8 cellular contexts compared by ENCODE assay signal in the genomic region with DNA sequence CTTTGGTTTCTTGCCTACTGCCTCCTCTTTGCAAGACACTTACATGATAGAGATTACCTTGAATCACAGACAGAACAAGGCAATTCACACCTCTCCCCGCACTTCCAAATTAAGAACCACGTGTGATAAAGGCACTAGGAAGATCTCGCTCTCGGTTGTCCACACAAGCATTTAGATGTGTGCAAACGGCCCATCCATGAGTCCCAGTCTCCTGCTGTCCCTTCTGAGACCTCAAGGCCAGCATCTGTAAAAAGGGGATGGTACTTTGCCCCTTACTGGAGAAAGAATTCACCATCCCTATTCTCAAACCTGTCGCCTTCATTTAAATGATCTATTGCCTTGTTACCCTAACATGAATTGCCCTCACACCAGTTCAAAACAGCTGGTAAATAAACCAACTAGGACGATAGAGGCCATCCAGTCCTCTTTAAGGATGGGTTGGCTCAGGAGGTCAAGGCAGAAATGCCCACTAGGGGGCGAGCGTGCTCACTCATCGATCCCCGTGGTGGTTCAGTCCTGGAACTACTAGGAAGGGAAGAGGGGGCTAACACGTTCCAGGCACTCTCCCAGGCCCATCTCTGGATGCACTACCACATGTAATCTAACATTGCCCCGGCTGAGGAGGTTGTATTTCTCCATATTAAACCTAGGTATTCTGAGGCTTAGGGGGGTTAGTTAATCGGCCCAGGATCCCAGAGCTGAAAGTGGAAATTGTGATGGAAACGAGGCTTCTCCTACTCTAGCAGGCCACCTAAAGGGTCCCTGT.
DNase-seq lines count a peak whose midpoint lies in the region; ATAC-seq, FAIRE-seq and TF ChIP-seq lines count a peak whose summit lies in the region.

No MANE protein-coding gene starts in this region.

- in situ Hi-C loops in GM23248 (cut with MboI): loop anchor here (10.0 kb wide), 1 partner anchor 496 kb away; no protein-coding TSS in a partner anchor

- peak; percentile 88 for ATAC-seq in body of pancreas
- no peak for ATAC-seq in HG03025 (IDR thresholded peaks at IDR 0.05; ENCODE audit: low FRiP score, unreplicated experiment)

- dilution Hi-C loops in keratinocyte (cut with MboI; ENCODE audit: extremely low pct_ligation_motif_present, low sequenced_read_pairs): no loop called here

- peaks cover 9% of the 10 kb centered on the region for H3K27me3 Mint-ChIP-seq in T-helper 2 cell treated with Interferon-gamma antibody and Interleukin-4, amounts not matched to agents 5 μg/mL and 100 μg/mL, for 36 hours (ENCODE audit: low read depth)

- H2AFZ ChIP-seq in GM23248 (no peak overlapping the region), keratinocyte (ENCODE audit: control insufficient read depth, low read length) (no peak overlapping the region)

- H3K79me2 ChIP-seq in GM23248 (ENCODE audit: insufficient read depth) (no peaks in the 10 kb centered on the region), keratinocyte (ENCODE audit: control insufficient read depth, insufficient read depth, low read length) (no peaks in the 10 kb centered on the region)

- no peaks in the 10 kb centered on the region for H3K9me3 ChIP-seq in GM23248 (ENCODE audit: low read depth)
- H3K9me3 ChIP-seq in body of pancreas: no peaks in the 10 kb centered on the region
- H3K9me3 ChIP-seq in keratinocyte (ENCODE audit: control insufficient read depth, low read depth, low read length): no peaks in the 10 kb centered on the region

- WGBS in GM23248 (ENCODE audit: low coverage in 1 of 2, low lambda C conversion rate in 2 of 2, missing lambda C conversion rate in 2 of 2), 2 experiments: 29 to 30% methylated on average over 15 of the region's 15 CpGs
- WGBS in body of pancreas, 2 donors: 25 to 32% methylated on average over 10 to 15 of the region's 15 CpGs

- H3K4me2 ChIP-seq in GM23248 (ENCODE audit: unreplicated experiment): no peak overlapping the region
- no peak overlapping the region for H3K4me2 ChIP-seq in keratinocyte (ENCODE audit: control insufficient read depth, extremely low read depth, insufficient read depth, low read depth, low read length)

- peak; percentile 78 for DNase-seq in GM10248 (ENCODE audit: extremely low spot score)
- DNase-seq in GM23248: peak; percentile 69
- DNase-seq in LoVo (ENCODE audit: low spot score): peak; percentile 59
- peak; percentile 50 for DNase-seq in T-helper 2 cell treated with Interferon-gamma antibody and Interleukin-4, amounts not matched to agents 5 μg/mL and 100 μg/mL, for 36 hours (ENCODE audit: low spot score)
- DNase-seq in body of pancreas: peak; percentile 79 to 88 (median 84)
- DNase-seq in keratinocyte (ENCODE audit: low read depth, low spot score): no peak
- peak; percentile 66 for DNase-seq in stimulated activated CD4-positive, alpha-beta T cell treated with anti-CD3 and anti-CD28 coated beads, Interleukin-4, amount 100 ng/mL, for 1 hour

- H3K36me3 ChIP-seq in GM23248 (ENCODE audit: low read depth) (no peaks in the 10 kb centered on the region), body of pancreas (replicated peaks in 1 of 2; ENCODE audit: insufficient read depth in 1 of 2, low read depth in 2 of 2) (no peaks in the 10 kb centered on the region), keratinocyte (ENCODE audit: control insufficient read depth in 2 of 2, extremely low read depth in 1 of 2, insufficient read depth in 2 of 2, low read length in 2 of 2) (no peaks in the 10 kb centered on the region)

- no peak overlapping the region for H3K4me3 Mint-ChIP-seq in T-helper 2 cell treated with Interferon-gamma antibody and Interleukin-4, amounts not matched to agents 5 μg/mL and 100 μg/mL, for 36 hours

- no peak overlapping the region for H3K27ac ChIP-seq in GM23248
- no peak overlapping the region for H3K27ac ChIP-seq in body of pancreas
- H3K27ac ChIP-seq in keratinocyte (ENCODE audit: control insufficient read depth, insufficient read depth, low read length): no peak overlapping the region

- H3K27ac Mint-ChIP-seq in T-helper 2 cell treated with Interferon-gamma antibody and Interleukin-4, amounts not matched to agents 5 μg/mL and 100 μg/mL, for 36 hours: no peak overlapping the region

- TF ChIP-seq CTCF in GM10248 (IDR thresholded peaks at IDR 0.05; ENCODE audit: control extremely low read depth, extremely low read depth, low read depth, missing control alignments) (peak; percentile 89), body of pancreas (IDR thresholded peaks at IDR 0.05) (peak; percentile 69 to 90 (median 82)), keratinocyte (optimal IDR thresholded peaks at IDR 0.05 in 1 of 3, IDR thresholded peaks at IDR 0.05 in 1 of 3, conservative IDR thresholded peaks at IDR 0.05 in 1 of 3; ENCODE audit: extremely low read depth in 1 of 3, insufficient read depth in 2 of 3, low read length in 3 of 3) (peak; percentile 85 to 98 (median 94))

- H3F3A ChIP-seq in GM23248 (ENCODE audit: insufficient read depth): no peaks in the 10 kb centered on the region

- intact Hi-C loops in body of pancreas (cut with DNase I): no loop called here

- no peak for TF ChIP-seq POLR2A in body of pancreas (IDR thresholded peaks at IDR 0.05)

- peaks cover 7% of the 10 kb centered on the region; the same call in 1 of the 2 replicates for H3K27me3 ChIP-seq in GM23248 (replicated peaks; ENCODE audit: insufficient read depth)
- no peaks in the 10 kb centered on the region for H3K27me3 ChIP-seq in body of pancreas
- peaks cover 17% of the 10 kb centered on the region for H3K27me3 ChIP-seq in keratinocyte (ENCODE audit: control insufficient read depth, extremely low read depth, insufficient read depth, low read length)

- H4K20me1 ChIP-seq in GM23248 (ENCODE audit: insufficient read depth) (no peaks in the 10 kb centered on the region), keratinocyte (ENCODE audit: control insufficient read depth, extremely low read depth, insufficient read depth, low read length) (no peaks in the 10 kb centered on the region)

- no peaks in the 10 kb centered on the region for H3K36me3 Mint-ChIP-seq in T-helper 2 cell treated with Interferon-gamma antibody and Interleukin-4, amounts not matched to agents 5 μg/mL and 100 μg/mL, for 36 hours (ENCODE audit: low read depth)

- FAIRE-seq in keratinocyte (lab: Jason Lieb, UNC): peak; percentile 69

- peaks cover 2% of the 10 kb centered on the region for H3K4me1 Mint-ChIP-seq in T-helper 2 cell treated with Interferon-gamma antibody and Interleukin-4, amounts not matched to agents 5 μg/mL and 100 μg/mL, for 36 hours (ENCODE audit: low read depth)

- POLR2A ChIA-PET in GM10248 (lab: Yijun Ruan, JAX): no interaction called here

- H3K4me1 ChIP-seq in GM23248 (ENCODE audit: insufficient read depth) (no peaks in the 10 kb centered on the region), body of pancreas (peaks cover 7% of the 10 kb centered on the region), keratinocyte (ENCODE audit: control insufficient read depth, extremely low read depth, insufficient read depth, low read length) (no peaks in the 10 kb centered on the region)

- CTCF ChIA-PET in GM10248 (lab: Yijun Ruan, JAX): interaction anchor here (0.6 to 4.8 kb wide), 24 partner anchors 9 to 879 kb away, joined by 3 to 30 read pairs (median 4); a partner anchor contains a TSS

- H3K4me3 ChIP-seq in GM23248: no peak overlapping the region
- no peak overlapping the region for H3K4me3 ChIP-seq in body of pancreas
- H3K4me3 ChIP-seq in keratinocyte (ENCODE audit: control insufficient read depth in 2 of 3, extremely low read depth in 1 of 3, insufficient read depth in 2 of 3, low read depth in 1 of 3, low read length in 3 of 3): no peak overlapping the region

- no peaks in the 10 kb centered on the region for H3K9me3 Mint-ChIP-seq in T-helper 2 cell treated with Interferon-gamma antibody and Interleukin-4, amounts not matched to agents 5 μg/mL and 100 μg/mL, for 36 hours

- no peaks in the 10 kb centered on the region for H3K9me2 ChIP-seq in GM23248 (ENCODE audit: insufficient read depth)

- no peaks in the 10 kb centered on the region for H3K9me1 ChIP-seq in keratinocyte (ENCODE audit: control insufficient read depth, extremely low read depth, insufficient read depth, low read length)

- H3K9ac ChIP-seq in GM23248: no peak overlapping the region
- no peak overlapping the region for H3K9ac ChIP-seq in keratinocyte (ENCODE audit: control insufficient read depth, extremely low read depth, insufficient read depth, low read length)
